In genomic region chr7:30740417-30741181, GRCh38 we compare ENCODE assay signal across 1 cellular context.
TF ChIP-seq lines count a peak whose summit lies in the region.

No MANE protein-coding gene starts in this region.

TF ChIP-seq in Ishikawa, 13 proteins besides CTCF, POLR2A, EP300 and RAD21:
- TF ChIP-seq FOXM1 (IDR thresholded peaks at IDR 0.05; ENCODE audit: borderline replicate concordance, low read depth) (no peak), NFIC (IDR thresholded peaks at IDR 0.05) (no peak), TAF1 (IDR thresholded peaks at IDR 0.05; ENCODE audit: low read depth) (no peak), CEBPB (IDR thresholded peaks at IDR 0.05) (no peak), EGR1 (IDR thresholded peaks at IDR 0.05) (no peak), TCF12 (IDR thresholded peaks at IDR 0.05; ENCODE audit: low read depth) (no peak), MAX (IDR thresholded peaks at IDR 0.05) (no peak), USF1 (IDR thresholded peaks at IDR 0.05) (no peak), CREB1 (IDR thresholded peaks at IDR 0.05; ENCODE audit: low read depth) (no peak), TEAD4 (IDR thresholded peaks at IDR 0.05) (no peak), ZBTB7A (IDR thresholded peaks at IDR 0.05; ENCODE audit: low read depth) (no peak), YY1 (IDR thresholded peaks at IDR 0.05; ENCODE audit: low read depth) (no peak), REST (IDR thresholded peaks at IDR 0.05; ENCODE audit: low read depth) (no peak)
